In genomic region chr1:110383311-110383990, GRCh38 we compare ENCODE assay signal across 1 cellular context.
TF ChIP-seq lines count a peak whose summit lies in the region.

No MANE protein-coding gene starts in this region.

TF ChIP-seq in K562, 482 proteins besides CTCF, POLR2A, EP300 and RAD21 (continued from another document and continues in another):
- TF ChIP-seq, protein P1, sequence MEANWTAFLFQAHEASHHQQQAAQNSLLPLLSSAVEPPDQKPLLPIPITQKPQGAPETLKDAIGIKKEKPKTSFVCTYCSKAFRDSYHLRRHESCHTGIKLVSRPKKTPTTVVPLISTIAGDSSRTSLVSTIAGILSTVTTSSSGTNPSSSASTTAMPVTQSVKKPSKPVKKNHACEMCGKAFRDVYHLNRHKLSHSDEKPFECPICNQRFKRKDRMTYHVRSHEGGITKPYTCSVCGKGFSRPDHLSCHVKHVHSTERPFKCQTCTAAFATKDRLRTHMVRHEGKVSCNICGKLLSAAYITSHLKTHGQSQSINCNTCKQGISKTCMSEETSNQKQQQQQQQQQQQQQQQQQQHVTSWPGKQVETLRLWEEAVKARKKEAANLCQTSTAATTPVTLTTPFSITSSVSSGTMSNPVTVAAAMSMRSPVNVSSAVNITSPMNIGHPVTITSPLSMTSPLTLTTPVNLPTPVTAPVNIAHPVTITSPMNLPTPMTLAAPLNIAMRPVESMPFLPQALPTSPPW (CRISPR knock-in tag; IDR thresholded peaks at IDR 0.05): peak; percentile 24; the same call in 1 of the 2 replicates
- TF ChIP-seq ZFP1 (CRISPR knock-in tag; IDR thresholded peaks at IDR 0.05) (no peak), HNRNPUL1 (IDR thresholded peaks at IDR 0.05; ENCODE audit: low read length) (no peak), MYNN (IDR thresholded peaks at IDR 0.05) (no peak), MYNN (CRISPR knock-in tag; IDR thresholded peaks at IDR 0.05) (no peak), ZNF354B (CRISPR knock-in tag; IDR thresholded peaks at IDR 0.05) (no peak), C11orf30 (IDR thresholded peaks at IDR 0.05; ENCODE audit: low read depth) (peak; percentile 70; the same call in 1 of the 2 replicates), PRPF4 (IDR thresholded peaks at IDR 0.05; ENCODE audit: insufficient read depth, low read depth, low read length, poor library complexity, severe bottlenecking) (no peak), ZFX (CRISPR knock-in tag; IDR thresholded peaks at IDR 0.05) (no peak), MCM5 (IDR thresholded peaks at IDR 0.05; ENCODE audit: low read depth) (no peak), ZNF184 (CRISPR knock-in tag; IDR thresholded peaks at IDR 0.05) (no peak), GABPB2 (CRISPR knock-in tag; conservative IDR thresholded peaks at IDR 0.05) (no peak), RFX5 (IDR thresholded peaks at IDR 0.05; ENCODE audit: low read depth, low read length) (no peak), ZNF445 (CRISPR knock-in tag; IDR thresholded peaks at IDR 0.05; ENCODE audit: low read depth) (no peak), ADNP (tag; IDR thresholded peaks at IDR 0.05) (no peak), ZNF696 (CRISPR knock-in tag; conservative IDR thresholded peaks at IDR 0.05) (no peak), SOX6 (IDR thresholded peaks at IDR 0.05) (no peak), ZNF143 (CRISPR knock-in tag; IDR thresholded peaks at IDR 0.05) (no peak), UBTF (IDR thresholded peaks at IDR 0.05; ENCODE audit: borderline replicate concordance in 1 of 2, low read depth in 2 of 2, low read length in 2 of 2) (no peak), SMAD1 (IDR thresholded peaks at IDR 0.05; ENCODE audit: low read depth, low read length, partially characterized antibody) (no peak), ILF3 (IDR thresholded peaks at IDR 0.05; ENCODE audit: borderline replicate concordance) (no peak), CC2D1A (IDR thresholded peaks at IDR 0.05) (no peak), TSHZ1 (CRISPR knock-in tag; IDR thresholded peaks at IDR 0.05) (no peak), HIVEP1 (CRISPR knock-in tag; IDR thresholded peaks at IDR 0.05) (no peak), ZBTB49 (CRISPR knock-in tag; IDR thresholded peaks at IDR 0.05; ENCODE audit: borderline replicate concordance) (no peak), TRIM28 (IDR thresholded peaks at IDR 0.05) (no peak), ZNF384 (IDR thresholded peaks at IDR 0.05; ENCODE audit: low read depth, low read length) (peak; percentile 47; the same call in 1 of the 2 replicates), NFRKB (IDR thresholded peaks at IDR 0.05; ENCODE audit: low read depth) (no peak), YY1 (IDR thresholded peaks at IDR 0.05; ENCODE audit: borderline replicate concordance in 1 of 3, control insufficient read depth in 1 of 3, extremely low read depth in 1 of 3, insufficient read depth in 3 of 3, insufficient read length in 1 of 3, insufficient replicate concordance in 2 of 3, low read depth in 1 of 3, low read length in 2 of 3) (no peak), BRD9 (IDR thresholded peaks at IDR 0.05; ENCODE audit: low read depth, partially characterized antibody) (no peak), GTF3C2 (IDR thresholded peaks at IDR 0.05; ENCODE audit: borderline replicate concordance, extremely low read depth, insufficient read length) (no peak), U2AF1 (optimal IDR thresholded peaks at IDR 0.05; ENCODE audit: low read depth, low read length) (no peak), SMARCE1 (IDR thresholded peaks at IDR 0.05) (0 out of 2 replicates have a peak, but pooled peaks have one; percentile 18), POLR2G (IDR thresholded peaks at IDR 0.05; ENCODE audit: low read depth, low read length) (no peak), RCOR1 (IDR thresholded peaks at IDR 0.05; ENCODE audit: borderline replicate concordance in 1 of 2, low read depth in 2 of 2, low read length in 2 of 2) (no peak)
- TF ChIP-seq, protein P2, sequence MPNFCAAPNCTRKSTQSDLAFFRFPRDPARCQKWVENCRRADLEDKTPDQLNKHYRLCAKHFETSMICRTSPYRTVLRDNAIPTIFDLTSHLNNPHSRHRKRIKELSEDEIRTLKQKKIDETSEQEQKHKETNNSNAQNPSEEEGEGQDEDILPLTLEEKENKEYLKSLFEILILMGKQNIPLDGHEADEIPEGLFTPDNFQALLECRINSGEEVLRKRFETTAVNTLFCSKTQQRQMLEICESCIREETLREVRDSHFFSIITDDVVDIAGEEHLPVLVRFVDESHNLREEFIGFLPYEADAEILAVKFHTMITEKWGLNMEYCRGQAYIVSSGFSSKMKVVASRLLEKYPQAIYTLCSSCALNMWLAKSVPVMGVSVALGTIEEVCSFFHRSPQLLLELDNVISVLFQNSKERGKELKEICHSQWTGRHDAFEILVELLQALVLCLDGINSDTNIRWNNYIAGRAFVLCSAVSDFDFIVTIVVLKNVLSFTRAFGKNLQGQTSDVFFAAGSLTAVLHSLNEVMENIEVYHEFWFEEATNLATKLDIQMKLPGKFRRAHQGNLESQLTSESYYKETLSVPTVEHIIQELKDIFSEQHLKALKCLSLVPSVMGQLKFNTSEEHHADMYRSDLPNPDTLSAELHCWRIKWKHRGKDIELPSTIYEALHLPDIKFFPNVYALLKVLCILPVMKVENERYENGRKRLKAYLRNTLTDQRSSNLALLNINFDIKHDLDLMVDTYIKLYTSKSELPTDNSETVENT (CRISPR knock-in tag; IDR thresholded peaks at IDR 0.05): no peak
- TF ChIP-seq, protein P3, sequence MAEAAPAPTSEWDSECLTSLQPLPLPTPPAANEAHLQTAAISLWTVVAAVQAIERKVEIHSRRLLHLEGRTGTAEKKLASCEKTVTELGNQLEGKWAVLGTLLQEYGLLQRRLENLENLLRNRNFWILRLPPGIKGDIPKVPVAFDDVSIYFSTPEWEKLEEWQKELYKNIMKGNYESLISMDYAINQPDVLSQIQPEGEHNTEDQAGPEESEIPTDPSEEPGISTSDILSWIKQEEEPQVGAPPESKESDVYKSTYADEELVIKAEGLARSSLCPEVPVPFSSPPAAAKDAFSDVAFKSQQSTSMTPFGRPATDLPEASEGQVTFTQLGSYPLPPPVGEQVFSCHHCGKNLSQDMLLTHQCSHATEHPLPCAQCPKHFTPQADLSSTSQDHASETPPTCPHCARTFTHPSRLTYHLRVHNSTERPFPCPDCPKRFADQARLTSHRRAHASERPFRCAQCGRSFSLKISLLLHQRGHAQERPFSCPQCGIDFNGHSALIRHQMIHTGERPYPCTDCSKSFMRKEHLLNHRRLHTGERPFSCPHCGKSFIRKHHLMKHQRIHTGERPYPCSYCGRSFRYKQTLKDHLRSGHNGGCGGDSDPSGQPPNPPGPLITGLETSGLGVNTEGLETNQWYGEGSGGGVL (CRISPR knock-in tag; IDR thresholded peaks at IDR 0.05): no peak
- TF ChIP-seq, protein P4, sequence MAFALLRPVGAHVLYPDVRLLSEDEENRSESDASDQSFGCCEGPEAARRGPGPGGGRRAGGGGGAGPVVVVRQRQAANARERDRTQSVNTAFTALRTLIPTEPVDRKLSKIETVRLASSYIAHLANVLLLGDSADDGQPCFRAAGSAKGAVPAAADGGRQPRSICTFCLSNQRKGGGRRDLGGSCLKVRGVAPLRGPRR (CRISPR knock-in tag; IDR thresholded peaks at IDR 0.05): no peak
- TF ChIP-seq, protein P5, sequence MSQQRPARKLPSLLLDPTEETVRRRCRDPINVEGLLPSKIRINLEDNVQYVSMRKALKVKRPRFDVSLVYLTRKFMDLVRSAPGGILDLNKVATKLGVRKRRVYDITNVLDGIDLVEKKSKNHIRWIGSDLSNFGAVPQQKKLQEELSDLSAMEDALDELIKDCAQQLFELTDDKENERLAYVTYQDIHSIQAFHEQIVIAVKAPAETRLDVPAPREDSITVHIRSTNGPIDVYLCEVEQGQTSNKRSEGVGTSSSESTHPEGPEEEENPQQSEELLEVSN (IDR thresholded peaks at IDR 0.05; ENCODE audit: borderline replicate concordance in 1 of 2, extremely low read depth in 1 of 2, insufficient read depth in 1 of 2, insufficient read length in 1 of 2, low read depth in 1 of 2, low read length in 1 of 2, poor library complexity in 1 of 2, severe bottlenecking in 1 of 2): no peak
- TF ChIP-seq, protein P6, sequence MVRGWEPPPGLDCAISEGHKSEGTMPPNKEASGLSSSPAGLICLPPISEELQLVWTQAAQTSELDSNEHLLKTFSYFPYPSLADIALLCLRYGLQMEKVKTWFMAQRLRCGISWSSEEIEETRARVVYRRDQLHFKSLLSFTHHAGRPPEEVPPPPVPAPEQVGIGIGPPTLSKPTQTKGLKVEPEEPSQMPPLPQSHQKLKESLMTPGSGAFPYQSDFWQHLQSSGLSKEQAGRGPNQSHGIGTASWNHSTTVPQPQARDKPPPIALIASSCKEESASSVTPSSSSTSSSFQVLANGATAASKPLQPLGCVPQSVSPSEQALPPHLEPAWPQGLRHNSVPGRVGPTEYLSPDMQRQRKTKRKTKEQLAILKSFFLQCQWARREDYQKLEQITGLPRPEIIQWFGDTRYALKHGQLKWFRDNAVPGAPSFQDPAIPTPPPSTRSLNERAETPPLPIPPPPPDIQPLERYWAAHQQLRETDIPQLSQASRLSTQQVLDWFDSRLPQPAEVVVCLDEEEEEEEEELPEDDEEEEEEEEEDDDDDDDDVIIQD (CRISPR knock-in tag; IDR thresholded peaks at IDR 0.05): no peak
